In genomic region chr17:17944743-17945142, GRCh38 we compare ENCODE assay signal across 1 cellular context.
TF ChIP-seq lines count a peak whose summit lies in the region.

No MANE protein-coding gene starts in this region.

TF ChIP-seq in GM23338, 12 proteins besides CTCF, POLR2A, EP300 and RAD21 (continued from another document):
- TF ChIP-seq REST (IDR thresholded peaks at IDR 0.05; ENCODE audit: unreplicated experiment) = no peak
- TF ChIP-seq JUNB (IDR thresholded peaks at IDR 0.05; ENCODE audit: unreplicated experiment) = no peak
- no peak for TF ChIP-seq STAT1 (IDR thresholded peaks at IDR 0.05; ENCODE audit: unreplicated experiment)
- TF ChIP-seq ZNF331 (CRISPR knock-in tag; IDR thresholded peaks at IDR 0.05; ENCODE audit: low read depth) = no peak
- no peak for TF ChIP-seq ZNF462 (CRISPR knock-in tag; IDR thresholded peaks at IDR 0.05)
- no peak for TF ChIP-seq EZH2 (IDR thresholded peaks at IDR 0.05; ENCODE audit: low read depth, unreplicated experiment)
- TF ChIP-seq EZH2phosphoT487 (IDR thresholded peaks at IDR 0.05; ENCODE audit: unreplicated experiment) = no peak
- TF ChIP-seq NANOG (IDR thresholded peaks at IDR 0.05; ENCODE audit: borderline replicate concordance) = no peak
- no peak for TF ChIP-seq ETS1 (IDR thresholded peaks at IDR 0.05)
